Comparison of ENCODE assay signal across 9 cellular contexts in the genomic region with DNA sequence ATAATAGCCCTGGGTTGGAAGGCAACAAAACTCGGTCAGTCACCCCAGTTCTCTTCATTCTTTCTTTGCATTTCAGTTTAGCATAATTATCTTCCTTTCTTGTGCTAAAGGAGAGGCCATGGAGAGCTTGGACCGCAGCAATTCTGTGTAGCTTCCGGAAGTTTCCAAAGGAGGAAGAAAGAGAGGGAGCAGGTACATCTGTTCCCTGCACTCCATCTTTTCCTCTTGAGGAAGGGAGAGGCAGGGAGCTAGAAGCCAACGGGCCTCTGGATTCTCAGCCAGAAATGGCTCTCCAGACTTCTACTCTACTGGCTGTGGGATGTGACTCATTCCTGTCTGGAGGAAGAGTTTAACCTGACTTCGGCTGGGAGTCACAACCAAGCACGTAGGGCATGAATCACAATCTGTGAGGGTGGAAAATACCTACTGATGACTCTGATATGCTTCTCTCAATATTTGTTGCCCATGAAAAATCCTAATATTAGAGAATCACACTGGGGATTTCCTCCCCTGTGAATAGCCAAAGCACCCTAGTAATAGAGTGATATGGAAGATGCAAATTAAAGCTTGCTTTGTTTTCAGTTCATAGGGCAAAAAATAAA. TPM values are rescaled to one million over a fixed set of nuclear protein-coding genes. Genes with fewer than 3 reads are reported as not detected.
DNase-seq lines count a peak whose midpoint lies in the region; ATAC-seq and TF ChIP-seq lines count a peak whose summit lies in the region.
"Had no signal": no experiment of that assay in that cellular context is flagged by ENCODE, and none has a peak within 500 bp of the region (broad histone marks: within the 10 kb centered on the region; RNA-seq: fewer than 3 reads in every experiment).

No MANE protein-coding gene starts in this region.

- H3K4me1 ChIP-seq in DND-41 (ENCODE audit: insufficient read depth, low read length) (no peaks in the 10 kb centered on the region), NT2/D1 (ENCODE audit: insufficient read depth, insufficient read length) (peaks cover 6% of the 10 kb centered on the region), ectodermal cell (ENCODE audit: control insufficient read depth, insufficient read depth, low read length) (peaks cover 30% of the 10 kb centered on the region), muscle layer of duodenum (ENCODE audit: control insufficient read depth in 1 of 2, insufficient read depth in 2 of 2, low read length in 2 of 2) (peaks cover 38% of the 10 kb centered on the region in 2 donors)

- 0 out of 2 replicates have a peak overlapping the region, but pooled peaks have one; percentile 1 for H3K27ac ChIP-seq in DND-41 (ENCODE audit: low read length)
- H3K27ac ChIP-seq in ectodermal cell (ENCODE audit: insufficient read depth, low read depth, low read length, poor library complexity, severe bottlenecking): peak overlapping the region; percentile 30
- peak overlapping the region; percentile 81 for H3K27ac ChIP-seq in muscle layer of duodenum (ENCODE audit: low read length)

- H3K27me3 ChIP-seq in DND-41 (ENCODE audit: insufficient read depth, low read length, poor library complexity) (no peaks in the 10 kb centered on the region), NT2/D1 (ENCODE audit: insufficient read depth, insufficient read length) (no peaks in the 10 kb centered on the region), ectodermal cell (ENCODE audit: control insufficient read depth, insufficient read depth, low read length, poor library complexity, severe bottlenecking) (no peaks in the 10 kb centered on the region), muscle layer of duodenum (ENCODE audit: low read depth, low read length) (no peaks in the 10 kb centered on the region)
- H3K27me3 ChIP-seq: ovary had no signal

- no peak for TF ChIP-seq CTCF in DND-41 (IDR thresholded peaks at IDR 0.05; ENCODE audit: borderline replicate concordance, extremely low read depth, low read length, poor library complexity, severe bottlenecking)

- 21 to 32% methylated on average over 6 of the region's 6 CpGs for WGBS in ectodermal cell, 2 experiments

- no peak overlapping the region for H2AFZ ChIP-seq in DND-41 (ENCODE audit: low read depth, low read length)

- H3K9ac ChIP-seq in DND-41 (ENCODE audit: low read depth, low read length) (no peak overlapping the region), NT2/D1 (ENCODE audit: insufficient read length, low read depth) (no peak overlapping the region)

- H3K4me3 ChIP-seq in DND-41 (ENCODE audit: low read depth in 1 of 2, low read length in 2 of 2): no peak overlapping the region
- no peak overlapping the region for H3K4me3 ChIP-seq in NT2/D1 (ENCODE audit: insufficient read length, low read depth)
- H3K4me3 ChIP-seq in ectodermal cell (ENCODE audit: insufficient read depth, low read depth, low read length): no peak overlapping the region
- H3K4me3 ChIP-seq in muscle layer of duodenum (ENCODE audit: low read depth in 1 of 2, low read length in 2 of 2): no peak overlapping the region
- H3K4me3 ChIP-seq: ovary had no signal

- DNase-seq in DND-41 (no peak), HCEC 1CT (peak; percentile 97), NT2/D1 (ENCODE audit: low read depth, low spot score) (peak; percentile 70), ureter (ENCODE audit: low spot score) (peak; percentile 67), NCI-H345 treated with DMSO at 0.1 percent for 48 hours (lab: John Stamatoyannopoulos, UW; ENCODE audit: unreplicated experiment) (no peak)

- ATAC-seq in DND-41 (ENCODE audit: insufficient read depth, low read depth) (no peak), HG02970 (IDR thresholded peaks at IDR 0.05; ENCODE audit: low FRiP score, unreplicated experiment) (no peak)

- peaks cover 14% of the 10 kb centered on the region; the same call in 1 of the 2 replicates for H4K20me1 ChIP-seq in DND-41 (ENCODE audit: insufficient read depth, low read length)

- no peak overlapping the region for H3K4me2 ChIP-seq in DND-41 (ENCODE audit: insufficient read depth, low read length)

- H3K36me3 ChIP-seq in DND-41 (ENCODE audit: insufficient read depth, low read length): peaks cover 7% of the 10 kb centered on the region; the same call in 1 of the 2 replicates
- peaks cover 19% of the 10 kb centered on the region for H3K36me3 ChIP-seq in NT2/D1 (ENCODE audit: insufficient read depth, insufficient read length, low read length)
- no peaks in the 10 kb centered on the region for H3K36me3 ChIP-seq in ectodermal cell (ENCODE audit: control insufficient read depth, insufficient read depth, low read length)
- H3K36me3 ChIP-seq in muscle layer of duodenum (ENCODE audit: control insufficient read depth in 1 of 2, insufficient read depth in 2 of 2, low read length in 2 of 2): peaks cover 0 to 14% of the 10 kb centered on the region in 2 donors
- H3K36me3 ChIP-seq: ovary had no signal

- H3K9me3 ChIP-seq in DND-41 (ENCODE audit: insufficient read depth, low read length, severe bottlenecking): no peaks in the 10 kb centered on the region
- no peaks in the 10 kb centered on the region for H3K9me3 ChIP-seq in NT2/D1 (ENCODE audit: insufficient read depth, low read length)
- no peaks in the 10 kb centered on the region for H3K9me3 ChIP-seq in ectodermal cell (ENCODE audit: control insufficient read depth, low read length)
- H3K9me3 ChIP-seq in muscle layer of duodenum (ENCODE audit: control insufficient read depth in 1 of 2, low read length in 2 of 2): no peaks in the 10 kb centered on the region
- H3K9me3 ChIP-seq: ovary had no signal

- H3K79me2 ChIP-seq in DND-41 (ENCODE audit: insufficient read depth, low read length): peaks cover 60% of the 10 kb centered on the region

RNA-seq across cellular contexts. Expression of gene ANO6, which starts 17.0 kb away (rescaled TPM):
- polyA plus RNA-seq in ectodermal cell (2013, experiment 1 of 4): 35.6 TPM
- 35.8 TPM for polyA plus RNA-seq in ectodermal cell (2013, experiment 2 of 4)
- 26.6 TPM for polyA plus RNA-seq in ectodermal cell (2013, experiment 3 of 4)
- 31.7 TPM for polyA plus RNA-seq in ectodermal cell (2013, experiment 4 of 4)
- 80.9 TPM for total RNA-seq in ureter

Comparison
In these comparisons a context has a peak if more than half of its experiments do, and no peak if none do; other contexts are left out.
1. DNase-seq: peak in HCEC 1CT (single experiment), NT2/D1 (single experiment) and ureter (single experiment); none in DND-41 (single experiment) and NCI-H345 treated with DMSO at 0.1 percent for 48 hours (single experiment).
2. H3K27ac ChIP-seq: peak in every context shown above with its lines; median percentile 81 in muscle layer of duodenum; 30 in ectodermal cell; 1 in DND-41.